ENCODE assay signal across 23 cellular contexts in genomic region chr22:44125421-44125820, GRCh38. TPM values are rescaled to one million over a fixed set of nuclear protein-coding genes. Genes with fewer than 3 reads are reported as not detected.
"Had no signal": no experiment of that assay in that cellular context is flagged by ENCODE, and none has a peak within 500 bp of the region (broad histone marks: within the 10 kb centered on the region; RNA-seq: fewer than 3 reads in every experiment).

No MANE protein-coding gene starts in this region.

- DNase-seq: IMR-90, Karpas-422, KG1, MG63, NCI-H1092 treated with DMSO at 0.1 percent for 48 hours, NCI-H1436, NCI-H187, NCI-H2029, NCI-H2081 treated with DMSO at 0.1 percent for 48 hours, NCI-H2171, NCI-H226, NCI-H446, NCI-H510A, NCI-H524 treated with DMSO at 0.1 percent for 48 hours, NCI-H69, NCI-H774, PC-3, SHP77 treated with DMSO at 0.1 percent for 48 hours had no signal

- H3K4me3 ChIP-seq: MG63, SJSA1, SK-N-MC had no signal

- FAIRE-seq: HepG2 had no signal

- ATAC-seq: HepG2, Panc1, PC-3 had no signal

- H3K27ac ChIP-seq: RWPE1, SJSA1, SK-N-MC had no signal

- H3K27me3 ChIP-seq: MG63, SJSA1 had no signal

RNA-seq across cellular contexts. Expression of gene PARVG, which starts 55.3 kb away (rescaled TPM):
- total RNA-seq: HepG2, IMR-90, PC-3, SJSA1 had no signal
- polyA plus RNA-seq: HepG2, IMR-90 had no signal
